Comparison of ENCODE assay signal across 19 cellular contexts in genomic region chr1:44817307-44817706, GRCh38. TPM values are rescaled to one million over a fixed set of nuclear protein-coding genes. Genes with fewer than 3 reads are reported as not detected.
A peak's percentile ranks its signal among the peaks of the same experiment; 100 is the strongest.
DNase-seq lines count a peak whose midpoint lies in the region; ATAC-seq and TF ChIP-seq lines count a peak whose summit lies in the region.
"Had no signal": no experiment of that assay in that cellular context is flagged by ENCODE, and none has a peak within 500 bp of the region (broad histone marks: within the 10 kb centered on the region; RNA-seq: fewer than 3 reads in every experiment).

No MANE protein-coding gene starts in this region.

- H3K27ac Mint-ChIP-seq in CD8-positive, alpha-beta T cell = peak overlapping the region; percentile 32
- H3K27ac Mint-ChIP-seq in activated naive CD8-positive, alpha-beta T cell = peak overlapping the region; percentile 64

- H3K27me3 Mint-ChIP-seq in CD8-positive, alpha-beta T cell (ENCODE audit: low read depth) = no peaks in the 10 kb centered on the region
- H3K27me3 Mint-ChIP-seq in activated naive CD8-positive, alpha-beta T cell = no peaks in the 10 kb centered on the region

- H2AK5ac ChIP-seq in mesendoderm (ENCODE audit: low read length) = peak overlapping the region; percentile 43

- no peak overlapping the region for H3K23ac ChIP-seq in mesendoderm (ENCODE audit: low read length)

- CTCF ChIA-PET in CD8-positive, alpha-beta T cell (lab: Charles Lee) = interaction anchor here (0.7 to 2.5 kb wide), 8 partner anchors 8 to 169 kb away, joined by 3 to 18 read pairs (median 4); partner anchors contain the start of genes EIF2B3 and PLK3

- H3K4me3 Mint-ChIP-seq in CD8-positive, alpha-beta T cell = peak overlapping the region; percentile 2
- H3K4me3 Mint-ChIP-seq in activated naive CD8-positive, alpha-beta T cell = no peak overlapping the region

- H3K36me3 Mint-ChIP-seq in CD8-positive, alpha-beta T cell = peaks cover 5% of the 10 kb centered on the region
- H3K36me3 Mint-ChIP-seq in activated naive CD8-positive, alpha-beta T cell = peaks cover 3% of the 10 kb centered on the region

- no peak overlapping the region for H2BK5ac ChIP-seq in mesendoderm (ENCODE audit: low read length)

- no peak overlapping the region for H3K4me3 ChIP-seq in CD8-positive, alpha-beta T cell (ENCODE audit: low read depth, low read length)
- H3K4me3 ChIP-seq in mesendoderm (ENCODE audit: low read length) = no peak overlapping the region
- H3K4me3 ChIP-seq: breast epithelium, tibial nerve had no signal

- H3K27me3 ChIP-seq in CD8-positive, alpha-beta T cell (ENCODE audit: insufficient read depth, low read length) = no peaks in the 10 kb centered on the region
- no peaks in the 10 kb centered on the region for H3K27me3 ChIP-seq in mesendoderm (ENCODE audit: insufficient read depth, low read length, poor library complexity)
- H3K27me3 ChIP-seq: breast epithelium, tibial nerve had no signal

- TF ChIP-seq CTCF in 22Rv1 (IDR thresholded peaks at IDR 0.05) = no peak
- no peak for TF ChIP-seq CTCF in CD8-positive, alpha-beta T cell (IDR thresholded peaks at IDR 0.05)

- no peak overlapping the region for H3K4me2 ChIP-seq in mesendoderm (ENCODE audit: low read length)

- H3K9me3 Mint-ChIP-seq in CD8-positive, alpha-beta T cell = no peaks in the 10 kb centered on the region
- H3K9me3 Mint-ChIP-seq in activated naive CD8-positive, alpha-beta T cell (ENCODE audit: low read depth) = no peaks in the 10 kb centered on the region

- no peak overlapping the region for H3K56ac ChIP-seq in mesendoderm (ENCODE audit: low read length)

- H2BK15ac ChIP-seq in mesendoderm (replicated peaks; ENCODE audit: low read depth) = no peak overlapping the region

- H4K8ac ChIP-seq in mesendoderm (ENCODE audit: low read depth, low read length) = no peak overlapping the region

- whole genome bisulfite sequencing in mesendoderm (ENCODE audit: extremely low coverage, insufficient coverage, low lambda C conversion rate) = no CpG with 5 or more reads among the region's 2 CpGs

- ATAC-seq in CD8-positive, alpha-beta T cell = no peak
- no peak for ATAC-seq in HG03025 (IDR thresholded peaks at IDR 0.05; ENCODE audit: low FRiP score, unreplicated experiment)

- no peak overlapping the region for H3K9ac ChIP-seq in mesendoderm (ENCODE audit: low read length)
- H3K9ac ChIP-seq: parathyroid adenoma had no signal

- H3K27ac ChIP-seq in 22Rv1 = peak overlapping the region; percentile 15
- no peak overlapping the region for H3K27ac ChIP-seq in CD8-positive, alpha-beta T cell (ENCODE audit: low read depth, low read length)
- no peak overlapping the region for H3K27ac ChIP-seq in mesendoderm (ENCODE audit: low read depth, low read length)
- H3K27ac ChIP-seq: breast epithelium, parathyroid adenoma had no signal

- no peaks in the 10 kb centered on the region for H3K36me3 ChIP-seq in CD8-positive, alpha-beta T cell (ENCODE audit: insufficient read depth, low read length)
- no peaks in the 10 kb centered on the region for H3K36me3 ChIP-seq in mesendoderm (ENCODE audit: control insufficient read depth, insufficient read depth, low read length)
- H3K36me3 ChIP-seq: breast epithelium had no signal

- H3K4me1 Mint-ChIP-seq in CD8-positive, alpha-beta T cell (ENCODE audit: low read depth) = peaks cover 48% of the 10 kb centered on the region
- H3K4me1 Mint-ChIP-seq in activated naive CD8-positive, alpha-beta T cell (ENCODE audit: low read depth) = peaks cover 47% of the 10 kb centered on the region

- H3K4me1 ChIP-seq in CD8-positive, alpha-beta T cell (ENCODE audit: insufficient read depth, low read length) = peaks cover 35% of the 10 kb centered on the region
- H3K4me1 ChIP-seq in mesendoderm (ENCODE audit: control insufficient read depth, low read depth, low read length) = peaks cover 3% of the 10 kb centered on the region
- H3K4me1 ChIP-seq: breast epithelium, parathyroid adenoma had no signal

- no peak overlapping the region for H3K4ac ChIP-seq in mesendoderm (ENCODE audit: low read depth, low read length)

- no peaks in the 10 kb centered on the region for H3K9me3 ChIP-seq in CD8-positive, alpha-beta T cell (ENCODE audit: low read length)
- H3K9me3 ChIP-seq: breast epithelium, tibial nerve had no signal

- no peak overlapping the region for H4K5ac ChIP-seq in mesendoderm (ENCODE audit: low read length)

- no peaks in the 10 kb centered on the region for H3K79me2 ChIP-seq in mesendoderm (ENCODE audit: control insufficient read depth, insufficient read depth, low read length)
- H3K79me2 ChIP-seq: parathyroid adenoma had no signal

- H2BK120ac ChIP-seq in mesendoderm (ENCODE audit: low read depth, low read length) = no peak overlapping the region

- no peak overlapping the region for H3K18ac ChIP-seq in mesendoderm (ENCODE audit: low read length)

- H3K79me1 ChIP-seq in mesendoderm (ENCODE audit: low read length) = no peaks in the 10 kb centered on the region

- intact Hi-C loops in CD8-positive, alpha-beta T cell (cut with DNase I, micrococcal nuclease) = no loop called here

- POLR2A ChIA-PET in CD8-positive, alpha-beta T cell (lab: Charles Lee) = interaction anchor here (1.0 to 7.2 kb wide), 5 partner anchors 9 to 96 kb away, joined by 3 to 189 read pairs (median 15); partner anchors contain the start of genes BTBD19, DYNLT4, PLK3 and RPS8

- DNase-seq in CD8-positive, alpha-beta T cell = no peak
- no peak for DNase-seq in mesendoderm
- no peak for DNase-seq in SHP77 (lab: John Stamatoyannopoulos, UW)
- no peak for DNase-seq in NCI-H82 treated with DMSO at 0.1 percent for 48 hours (lab: John Stamatoyannopoulos, UW; ENCODE audit: unreplicated experiment)
- no peak for DNase-seq in 8988T
- DNase-seq: DMS153; HCEC 1CT; hippocampal formation; NCI-H1417; NCI-H2227 treated with DMSO at 0.1 percent for 48 hours; stimulated activated CD4-positive, alpha-beta T cell treated with anti-CD3 and anti-CD28 coated beads, Interleukin-4, amount 100 ng/mL, for 4 hours had no signal

RNA-seq across cellular contexts. Expression of gene BTBD19, which starts 9.0 kb away (rescaled TPM):
- total RNA-seq in CD8-positive, alpha-beta T cell = 10 to 100 TPM; 24.9 to 27.5 TPM
- 0.95 TPM for polyA plus RNA-seq in mesendoderm (2013, experiment 1 of 2)
- 0.85 TPM for polyA plus RNA-seq in mesendoderm (2013, experiment 2 of 2)

RNA-seq across cellular contexts. Expression of gene DYNLT4, which starts 10.2 kb away (rescaled TPM):
- 1 to 10 TPM; 2.2 to 2.5 TPM for total RNA-seq in CD8-positive, alpha-beta T cell
- not detected for polyA plus RNA-seq in mesendoderm (2013, experiment 1 of 2)
- polyA plus RNA-seq in mesendoderm (2013, experiment 2 of 2) = not detected
- total RNA-seq: HT1080, skeletal muscle tissue had no signal

RNA-seq across cellular contexts. Expression of gene PLK3, which starts 17.1 kb away (rescaled TPM):
- total RNA-seq in CD8-positive, alpha-beta T cell = 100 to 1,000 TPM; 568 to 599 TPM
- 6.3 TPM for polyA plus RNA-seq in mesendoderm (2013, experiment 1 of 2)
- polyA plus RNA-seq in mesendoderm (2013, experiment 2 of 2) = 6.2 TPM

RNA-seq across cellular contexts. Expression of gene PTCH2, which starts 25.7 kb away (rescaled TPM):
- 1 to 10 TPM; 1.3 to 1.7 TPM for total RNA-seq in CD8-positive, alpha-beta T cell
- 0.27 TPM for polyA plus RNA-seq in mesendoderm (2013, experiment 1 of 2)
- polyA plus RNA-seq in mesendoderm (2013, experiment 2 of 2) = 0.25 TPM
- total RNA-seq: HT1080 had no signal

RNA-seq across cellular contexts. Expression of gene BEST4, which starts 29.3 kb away (rescaled TPM):
- 1 to 10 TPM; 1.4 to 1.5 TPM for total RNA-seq in CD8-positive, alpha-beta T cell
- 0.56 TPM for polyA plus RNA-seq in mesendoderm (2013, experiment 1 of 2)
- polyA plus RNA-seq in mesendoderm (2013, experiment 2 of 2) = 0.55 TPM
- total RNA-seq: HT1080, skeletal muscle tissue had no signal
